8 cellular contexts compared by ENCODE assay signal in genomic region chr3:68007621-68008226, GRCh38.
A peak's percentile ranks its signal among the peaks of the same experiment; 100 is the strongest.
DNase-seq lines count a peak whose midpoint lies in the region; ATAC-seq and TF ChIP-seq lines count a peak whose summit lies in the region.

No MANE protein-coding gene starts in this region.

- H3K9me3 Mint-ChIP-seq in HFFc6: peaks cover 9% of the 10 kb centered on the region; the same call in 1 of the 2 replicates

- H3K27me3 Mint-ChIP-seq in HFFc6 (ENCODE audit: insufficient read depth): no peaks in the 10 kb centered on the region; the same call in 1 of the 2 replicates

- no peaks in the 10 kb centered on the region for H3K9me3 ChIP-seq in right cardiac atrium (ENCODE audit: control insufficient read depth, low read length)

- no peaks in the 10 kb centered on the region for H3K27me3 ChIP-seq in right cardiac atrium (ENCODE audit: control insufficient read depth, insufficient read depth)

- no peak overlapping the region for H3K4me3 ChIP-seq in right cardiac atrium (ENCODE audit: low read length)

- WGBS in right cardiac atrium: 1% methylated on average over 36 of the region's 36 CpGs

- TF ChIP-seq CTCF in HFFc6 (IDR thresholded peaks at IDR 0.05): no peak

- H3K27ac Mint-ChIP-seq in HFFc6: no peak overlapping the region

- ATAC-seq in right cardiac atrium: peak in 1 of 2 donors; percentile 24
- ATAC-seq in HG03520 (IDR thresholded peaks at IDR 0.05; ENCODE audit: unreplicated experiment): no peak

- H3K4me3 Mint-ChIP-seq in HFFc6: peak overlapping the region; percentile 43; the same call in 1 of the 2 replicates

- H3K27ac ChIP-seq in right cardiac atrium (ENCODE audit: low read length): no peak overlapping the region

- H3K36me3 Mint-ChIP-seq in HFFc6 (ENCODE audit: low read depth): no peaks in the 10 kb centered on the region

- H3K4me1 Mint-ChIP-seq in HFFc6 (ENCODE audit: low read depth): no peaks in the 10 kb centered on the region

- H3K4me1 ChIP-seq in right cardiac atrium (ENCODE audit: control insufficient read depth, insufficient read depth, low read length): no peaks in the 10 kb centered on the region

- intact Hi-C loops in right cardiac atrium (cut with DNase I): no loop called here
- intact Hi-C loops in posterior vena cava (cut with DNase I): no loop called here

- no peak for DNase-seq in HFFc6
- peak; percentile 52 for DNase-seq in activated T-cell treated with anti-CD3 and anti-CD28 coated beads, Interleukin-2, amount 50 U/mL, for 1 hour
- peak; percentile 6 to 50 (median 39) for DNase-seq in right cardiac atrium
- peak; percentile 5 to 11 for DNase-seq in stimulated activated CD4-positive, alpha-beta T cell treated with anti-CD3 and anti-CD28 coated beads, Interleukin-12 subunit alpha, Interleukin-12 subunit beta, amount 100 ng/mL, for 24 hours (ENCODE audit: low read depth in 2 of 2)
- DNase-seq in posterior vena cava (ENCODE audit: low spot score): no peak
- DNase-seq in dedifferentiated amniotic fluid mesenchymal stem cell (ENCODE audit: extremely low spot score): no peak
- DNase-seq in NCI-H1105 (lab: John Stamatoyannopoulos, UW): no peak

Comparison
In these comparisons a context has a peak if more than half of its experiments do, and no peak if none do; other contexts are left out.
1. DNase-seq: peak in activated T-cell treated with anti-CD3 and anti-CD28 coated beads, Interleukin-2, amount 50 U/mL, for 1 hour (single experiment), right cardiac atrium (3 of 3) and stimulated activated CD4-positive, alpha-beta T cell treated with anti-CD3 and anti-CD28 coated beads, Interleukin-12 subunit alpha, Interleukin-12 subunit beta, amount 100 ng/mL, for 24 hours (2 of 2); none in HFFc6 (single experiment), posterior vena cava (single experiment), dedifferentiated amniotic fluid mesenchymal stem cell (single experiment) and NCI-H1105 (single experiment).